ENCODE assay signal across 8 cellular contexts in the genomic region with DNA sequence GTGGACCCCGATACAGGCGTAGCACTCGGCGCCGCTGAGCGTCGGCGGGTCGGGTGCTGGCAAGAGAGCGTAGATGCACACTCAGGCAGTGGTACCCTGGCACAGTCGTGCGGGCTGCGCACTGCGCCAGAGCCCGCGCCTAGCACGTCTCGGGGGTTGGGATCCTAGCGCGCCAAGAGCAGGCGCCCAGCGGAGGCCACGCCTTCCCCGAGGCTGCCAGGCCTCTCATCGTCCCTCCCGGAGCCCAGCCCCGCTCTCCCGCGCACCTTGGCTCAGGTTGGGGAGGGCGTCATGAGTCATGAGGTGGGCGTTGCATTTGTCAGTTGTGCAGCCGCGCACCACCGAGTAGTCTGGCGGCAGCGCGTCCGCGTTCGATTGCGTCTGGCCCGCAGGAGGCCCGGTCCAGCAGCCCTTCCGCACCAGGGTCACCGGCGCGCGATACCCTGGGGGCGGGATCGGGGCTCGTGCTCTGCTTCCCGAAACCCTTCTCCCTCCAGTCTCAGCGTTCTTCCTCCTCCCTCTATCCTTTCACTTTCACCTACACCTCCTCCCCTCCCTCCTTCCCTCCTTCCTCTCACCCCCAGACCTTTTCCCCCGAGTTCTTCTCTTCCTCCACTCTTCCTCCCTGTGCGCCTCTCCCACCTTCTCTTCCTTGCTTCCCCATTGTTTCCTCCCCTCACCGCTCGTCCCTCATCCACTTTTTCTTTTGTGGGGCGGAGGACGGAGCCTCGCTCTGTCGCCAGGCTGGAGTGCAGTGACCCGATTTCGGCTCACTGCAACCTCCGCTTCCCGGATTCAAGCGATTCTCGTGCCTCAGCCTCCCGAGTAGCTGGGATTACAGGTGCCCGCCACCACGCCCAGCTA. TPM values are rescaled to one million over a fixed set of nuclear protein-coding genes. Genes with fewer than 3 reads are reported as not detected.
DNase-seq lines count a peak whose midpoint lies in the region; ATAC-seq and TF ChIP-seq lines count a peak whose summit lies in the region.

No MANE protein-coding gene starts in this region.

- no peaks in the 10 kb centered on the region for H3K36me3 Mint-ChIP-seq in activated naive CD4-positive, alpha-beta T cell treated with anti-CD3 and anti-CD28 coated beads, Interleukin-2, amount 50 U/mL, for 24 hours

- DNase-seq in GM13976 (ENCODE audit: low spot score): peak; percentile 57
- DNase-seq in PC-3: peak; percentile 76
- DNase-seq in left ventricle myocardium inferior: no peak
- DNase-seq in putamen (ENCODE audit: low spot score): peak; percentile 70

- peak overlapping the region; percentile 95 for H2AFZ ChIP-seq in PC-3 (ENCODE audit: low read length)

- peak; percentile 88 for ATAC-seq in PC-3
- ATAC-seq in GM21390 (IDR thresholded peaks at IDR 0.05; ENCODE audit: unreplicated experiment): no peak
- no peak for ATAC-seq in HG02678 (IDR thresholded peaks at IDR 0.05; ENCODE audit: unreplicated experiment)
- no peak for ATAC-seq in HG03139 (IDR thresholded peaks at IDR 0.05; ENCODE audit: unreplicated experiment)

- no TSS peak for BruUV-seq in PC-3 (replicated peaks; lab: Mats Ljungman, UMichigan)

- H3K27me3 ChIP-seq in PC-3 (ENCODE audit: low read length): no peaks in the 10 kb centered on the region
- peaks cover 62% of the 10 kb centered on the region for H3K27me3 ChIP-seq in left ventricle myocardium inferior (ENCODE audit: low read depth)

- in situ Hi-C loops in GM13976 (cut with MboI; ENCODE audit: low sequenced_read_pairs, unreplicated experiment): no loop called here

- H3K9me3 ChIP-seq in PC-3 (ENCODE audit: low read length): no peaks in the 10 kb centered on the region
- peaks cover 7% of the 10 kb centered on the region for H3K9me3 ChIP-seq in left ventricle myocardium inferior (replicated peaks)

- peaks cover 11% of the 10 kb centered on the region for H3K4me1 ChIP-seq in PC-3 (ENCODE audit: insufficient read depth, low read length)
- peaks cover 17% of the 10 kb centered on the region for H3K4me1 ChIP-seq in left ventricle myocardium inferior

- no peaks in the 10 kb centered on the region for H3F3A ChIP-seq in PC-3 (ENCODE audit: low read length, unreplicated experiment)

- POLR2A ChIA-PET in PC-3 (lab: Charles Lee; ENCODE audit: unreplicated experiment): no interaction called here

- CTCF ChIA-PET in PC-3 (lab: Charles Lee): no interaction called here

- peak overlapping the region; percentile 37; the same call in 1 of the 2 replicates for H3K9ac ChIP-seq in PC-3 (ENCODE audit: low read length)

- H3K27ac ChIP-seq in PC-3 (ENCODE audit: low read length) (no peak overlapping the region), left ventricle myocardium inferior (replicated peaks) (peak overlapping the region; percentile 66)

- H3K79me2 ChIP-seq in PC-3 (ENCODE audit: low read length): no peaks in the 10 kb centered on the region

- no peaks in the 10 kb centered on the region for H4K20me1 ChIP-seq in PC-3 (ENCODE audit: low read length)

- peaks cover 18% of the 10 kb centered on the region for H3K4me1 Mint-ChIP-seq in activated naive CD4-positive, alpha-beta T cell treated with anti-CD3 and anti-CD28 coated beads, Interleukin-2, amount 50 U/mL, for 24 hours

- peak overlapping the region; percentile 95 for H3K4me2 ChIP-seq in PC-3 (ENCODE audit: low read length)

- H3K4me3 ChIP-seq in PC-3 (ENCODE audit: low read length) (peak overlapping the region; percentile 73), left ventricle myocardium inferior (peak overlapping the region; percentile 67)

- H3K36me3 ChIP-seq in PC-3 (ENCODE audit: low read depth, low read length) (no peaks in the 10 kb centered on the region), left ventricle myocardium inferior (no peaks in the 10 kb centered on the region)

- peak overlapping the region; percentile 79 for H3K4me3 Mint-ChIP-seq in activated naive CD4-positive, alpha-beta T cell treated with anti-CD3 and anti-CD28 coated beads, Interleukin-2, amount 50 U/mL, for 24 hours

- no peaks in the 10 kb centered on the region for H3K9me3 Mint-ChIP-seq in activated naive CD4-positive, alpha-beta T cell treated with anti-CD3 and anti-CD28 coated beads, Interleukin-2, amount 50 U/mL, for 24 hours

- H3K27ac Mint-ChIP-seq in activated naive CD4-positive, alpha-beta T cell treated with anti-CD3 and anti-CD28 coated beads, Interleukin-2, amount 50 U/mL, for 24 hours: peak overlapping the region; percentile 31

- intact Hi-C loops in PC-3 (cut with micrococcal nuclease): no loop called here
- intact Hi-C loops in left ventricle myocardium inferior (cut with micrococcal nuclease): no loop called here

- H3K9me2 ChIP-seq in PC-3 (replicated peaks; ENCODE audit: low read length): no peaks in the 10 kb centered on the region

- H3K27me3 Mint-ChIP-seq in activated naive CD4-positive, alpha-beta T cell treated with anti-CD3 and anti-CD28 coated beads, Interleukin-2, amount 50 U/mL, for 24 hours: peaks cover 3% of the 10 kb centered on the region

- no peak for TF ChIP-seq CTCF in GM13976 (IDR thresholded peaks at IDR 0.05; ENCODE audit: borderline replicate concordance, control extremely low read depth, extremely low read depth, insufficient read depth, missing control alignments)
- no peak for TF ChIP-seq CTCF in PC-3 (conservative IDR thresholded peaks at IDR 0.05; ENCODE audit: low read depth, low read length)
- TF ChIP-seq CTCF in left ventricle myocardium inferior (IDR thresholded peaks at IDR 0.05; ENCODE audit: borderline replicate concordance): no peak

RNA-seq across cellular contexts. Expression of gene LYPD5, which starts 3.5 kb away (rescaled TPM):
- total RNA-seq in PC-3 (2014; rRNA removed) (0.35 and 6.8 TPM in 2 replicates), left ventricle myocardium inferior (1.3 TPM)

RNA-seq across cellular contexts. Expression of gene KCNN4, which starts 18.0 kb away (rescaled TPM):
- 45.7 and 57.7 TPM in 2 replicates for total RNA-seq in PC-3 (2014; rRNA removed)
- 0.38 TPM for total RNA-seq in left ventricle myocardium inferior

RNA-seq across cellular contexts. Expression of gene ZNF283, which starts 28.3 kb away (rescaled TPM):
- total RNA-seq in PC-3 (2014; rRNA removed): 3.0 and 4.0 TPM in 2 replicates
- 14.7 TPM for total RNA-seq in left ventricle myocardium inferior

RNA-seq across cellular contexts. Expression of gene SMG9, which starts 44.0 kb away (rescaled TPM):
- total RNA-seq in PC-3 (2014; rRNA removed): 48.8 and 49.1 TPM in 2 replicates
- total RNA-seq in left ventricle myocardium inferior: 18.9 TPM

Comparison
In these comparisons a context has a peak if more than half of its experiments do, and no peak if none do; other contexts are left out.
1. RNA of gene KCNN4, which starts 18.0 kb away (total RNA-seq): 45.7 to 57.7 TPM in PC-3; 0.38 TPM in left ventricle myocardium inferior (single experiment); every median in the first group is over 10 times any median in the second.